20 cellular contexts compared by ENCODE assay signal in genomic region chr1:156714830-156715229, GRCh38.
"Had no signal": no experiment of that assay in that cellular context is flagged by ENCODE, and none has a peak within 500 bp of the region (broad histone marks: within the 10 kb centered on the region; RNA-seq: fewer than 3 reads in every experiment).

No MANE protein-coding gene starts in this region.

- H3K36me3 ChIP-seq: ovary, right atrium auricular region, suprapubic skin, thyroid gland had no signal

- ATAC-seq: left cardiac atrium; left ventricle myocardium superior; stimulated activated naive CD8-positive, alpha-beta T cell treated with anti-CD3 and anti-CD28 coated beads, Interleukin-15, Interleukin-2, amounts not matched to agents 100 U/mL and 50 U/mL, for 24 hours had no signal

- H3K4me3 ChIP-seq: esophagus squamous epithelium, hepatocyte, lung, ovary, right atrium auricular region, sigmoid colon, skin epidermis, suprapubic skin, thyroid gland had no signal

- DNase-seq: esophagus squamous epithelium; head of caudate nucleus; left cardiac atrium; left ventricle myocardium superior; mesenchymal stem cell; naive B cell; ovary; sigmoid colon; stimulated activated naive CD8-positive, alpha-beta T cell treated with anti-CD3 and anti-CD28 coated beads, Interleukin-15, Interleukin-2, amounts not matched to agents 100 U/mL and 50 U/mL, for 24 hours; thyroid gland had no signal

- H3K9me3 Mint-ChIP-seq: dendritic cell treated with granulocyte-macrophage colony-stimulating factor and Interleukin-4, amounts not matched to agents 40 ng/mL and 50 ng/mL, for 4 days; naive B cell; type B pancreatic cell had no signal

- FAIRE-seq: colon, kidney, urothelium cell line had no signal

- H3K27ac Mint-ChIP-seq: dendritic cell treated with granulocyte-macrophage colony-stimulating factor and Interleukin-4, amounts not matched to agents 40 ng/mL and 50 ng/mL, for 4 days; type B pancreatic cell had no signal

- H3K9me3 ChIP-seq: esophagus squamous epithelium, ovary, right atrium auricular region, sigmoid colon, suprapubic skin, thyroid gland had no signal

- H3K4me3 Mint-ChIP-seq: dendritic cell treated with granulocyte-macrophage colony-stimulating factor and Interleukin-4, amounts not matched to agents 40 ng/mL and 50 ng/mL, for 4 days; naive B cell; type B pancreatic cell had no signal

- H3K27me3 Mint-ChIP-seq: naive B cell, type B pancreatic cell had no signal

- H3K27ac ChIP-seq: esophagus squamous epithelium, hepatocyte, ovary, right atrium auricular region, sigmoid colon, skin epidermis, suprapubic skin, thyroid gland had no signal
